Comparison of ENCODE assay signal across 10 cellular contexts in genomic region chrX:16138108-16138427, GRCh38. TPM values are rescaled to one million over a fixed set of nuclear protein-coding genes. Genes with fewer than 3 reads are reported as not detected.
DNase-seq lines count a peak whose midpoint lies in the region; ATAC-seq and TF ChIP-seq lines count a peak whose summit lies in the region.
"Had no signal": no experiment of that assay in that cellular context is flagged by ENCODE, and none has a peak within 500 bp of the region (broad histone marks: within the 10 kb centered on the region; RNA-seq: fewer than 3 reads in every experiment).

No MANE protein-coding gene starts in this region.

- no peak overlapping the region for H3K4me3 Mint-ChIP-seq in naive B cell
- H3K4me3 Mint-ChIP-seq in natural killer cell treated with Interleukin-12 subunit alpha and Interleukin-12 subunit beta and Interleukin-15 and Interleukin-18, amount 100 ng/mL, for 72 hours: no peak overlapping the region
- H3K4me3 Mint-ChIP-seq: central memory CD8-positive, alpha-beta T cell had no signal

- no peak overlapping the region for H3K27ac Mint-ChIP-seq in naive B cell
- H3K27ac Mint-ChIP-seq in natural killer cell treated with Interleukin-12 subunit alpha and Interleukin-12 subunit beta and Interleukin-15 and Interleukin-18, amount 100 ng/mL, for 72 hours: no peak overlapping the region

- peaks cover 5 to 24% (median 17%) of the 10 kb centered on the region in 3 donors for H3K27me3 Mint-ChIP-seq in naive B cell
- peaks cover 27 to 30% of the 10 kb centered on the region in 2 donors for H3K27me3 Mint-ChIP-seq in natural killer cell treated with Interleukin-12 subunit alpha and Interleukin-12 subunit beta and Interleukin-15 and Interleukin-18, amount 100 ng/mL, for 72 hours

- H3K4me1 Mint-ChIP-seq in naive B cell: peaks cover 6 to 14% (median 8%) of the 10 kb centered on the region in 3 donors
- peaks cover 0 to 3% of the 10 kb centered on the region in 2 donors for H3K4me1 Mint-ChIP-seq in natural killer cell treated with Interleukin-12 subunit alpha and Interleukin-12 subunit beta and Interleukin-15 and Interleukin-18, amount 100 ng/mL, for 72 hours (ENCODE audit: low read depth in 2 of 2)
- H3K4me1 Mint-ChIP-seq: central memory CD8-positive, alpha-beta T cell had no signal

- CTCF ChIA-PET in HEK293T (lab: Yijun Ruan, JAX): no interaction called here

- peak; percentile 1 for DNase-seq in NCI-H748 (lab: John Stamatoyannopoulos, UW; ENCODE audit: unreplicated experiment)
- no peak for DNase-seq in NCI-H748 treated with DMSO at 0.1 percent for 48 hours (lab: John Stamatoyannopoulos, UW)
- peak; percentile 12 for DNase-seq in HEK293T (ENCODE audit: extremely low spot score)
- peak; percentile 27 for DNase-seq in OCI-M1 (lab: John Stamatoyannopoulos, UW)
- DNase-seq in naive B cell: no peak
- no peak for DNase-seq in activated CD8-positive, alpha-beta memory T cell treated with anti-CD3 and anti-CD28 coated beads, Interleukin-2, amount 50 U/mL, for 4 hours
- DNase-seq in DMS79 (lab: John Stamatoyannopoulos, UW): no peak
- no peak for DNase-seq in natural killer cell treated with Interleukin-12 subunit alpha and Interleukin-12 subunit beta and Interleukin-15 and Interleukin-18, amount 100 ng/mL, for 72 hours (ENCODE audit: low spot score)

- H3K9me3 Mint-ChIP-seq in naive B cell: peaks cover 0 to 4% (median 0%) of the 10 kb centered on the region in 7 donors
- no peaks in the 10 kb centered on the region for H3K9me3 Mint-ChIP-seq in natural killer cell treated with Interleukin-12 subunit alpha and Interleukin-12 subunit beta and Interleukin-15 and Interleukin-18, amount 100 ng/mL, for 72 hours
- H3K9me3 Mint-ChIP-seq: central memory CD8-positive, alpha-beta T cell had no signal

- H3K36me3 Mint-ChIP-seq in naive B cell: peaks cover 0 to 3% of the 10 kb centered on the region in 2 donors
- no peaks in the 10 kb centered on the region for H3K36me3 Mint-ChIP-seq in natural killer cell treated with Interleukin-12 subunit alpha and Interleukin-12 subunit beta and Interleukin-15 and Interleukin-18, amount 100 ng/mL, for 72 hours

- POLR2A ChIA-PET in HEK293T (lab: Yijun Ruan, JAX): no interaction called here

- ATAC-seq in naive B cell (ENCODE audit: low read depth in 2 of 2): peak; percentile 32 to 43
- no peak for ATAC-seq in natural killer cell treated with Interleukin-12 subunit alpha and Interleukin-12 subunit beta and Interleukin-15 and Interleukin-18, amount 100 ng/mL, for 72 hours

TF ChIP-seq in HEK293T, 16 proteins besides CTCF, POLR2A, EP300 and RAD21:
- TF ChIP-seq FOXM1 (IDR thresholded peaks at IDR 0.05; ENCODE audit: borderline replicate concordance): no peak
- TF ChIP-seq SUZ12 (IDR thresholded peaks at IDR 0.05): no peak
- TF ChIP-seq FOXK2 (IDR thresholded peaks at IDR 0.05): no peak
- no peak for TF ChIP-seq PKNOX1 (IDR thresholded peaks at IDR 0.05)
- TF ChIP-seq L3MBTL2 (conservative IDR thresholded peaks at IDR 0.05): no peak
- no peak for TF ChIP-seq FOXA1 (IDR thresholded peaks at IDR 0.05)
- TF ChIP-seq SP1 (IDR thresholded peaks at IDR 0.05): no peak
- TF ChIP-seq HDGF (IDR thresholded peaks at IDR 0.05; ENCODE audit: borderline replicate concordance): no peak
- no peak for TF ChIP-seq NFRKB (IDR thresholded peaks at IDR 0.05)
- TF ChIP-seq ARNT (IDR thresholded peaks at IDR 0.05): no peak
- TF ChIP-seq ZNF384 (IDR thresholded peaks at IDR 0.05): no peak
- no peak for TF ChIP-seq LEF1 (IDR thresholded peaks at IDR 0.05; ENCODE audit: borderline replicate concordance)
- no peak for TF ChIP-seq ELF4 (IDR thresholded peaks at IDR 0.05)
- no peak for TF ChIP-seq TARDBP (IDR thresholded peaks at IDR 0.05)
- TF ChIP-seq BHLHE40 (IDR thresholded peaks at IDR 0.05; ENCODE audit: borderline replicate concordance): no peak
- TF ChIP-seq CTBP1 (IDR thresholded peaks at IDR 0.05; ENCODE audit: borderline replicate concordance): no peak
TF ChIP-seq in HEK293T: peak in this region for 0.

RNA-seq across cellular contexts. Expression of gene GRPR, which starts 14.7 kb away (rescaled TPM):
- under 1 TPM in 3 of 6 donors, not detected in 3; 0.21 to 0.48 (median 0.34) TPM for polyA plus RNA-seq in naive B cell (ENCODE audit: low read depth in 6 of 6)
- total RNA-seq in natural killer cell treated with Interleukin-12 subunit alpha and Interleukin-12 subunit beta and Interleukin-15 and Interleukin-18, amount 100 ng/mL, for 72 hours: under 1 TPM in 1 of 2 donors, not detected in 1; 0.38 TPM

RNA-seq across cellular contexts. Expression of gene MAGEB17, which starts 29.2 kb away (rescaled TPM):
- not detected for polyA plus RNA-seq in naive B cell (ENCODE audit: low read depth in 6 of 6)
- total RNA-seq in natural killer cell treated with Interleukin-12 subunit alpha and Interleukin-12 subunit beta and Interleukin-15 and Interleukin-18, amount 100 ng/mL, for 72 hours: not detected
- total RNA-seq: mononuclear cell had no signal

Comparison
In these comparisons a context has a peak if more than half of its experiments do, and no peak if none do; other contexts are left out.
1. DNase-seq: peak in NCI-H748 (single experiment), HEK293T (single experiment) and OCI-M1 (single experiment); none in NCI-H748 treated with DMSO at 0.1 percent for 48 hours (single experiment), naive B cell (single experiment), activated CD8-positive, alpha-beta memory T cell treated with anti-CD3 and anti-CD28 coated beads, Interleukin-2, amount 50 U/mL, for 4 hours (single experiment), DMS79 (single experiment) and natural killer cell treated with Interleukin-12 subunit alpha and Interleukin-12 subunit beta and Interleukin-15 and Interleukin-18, amount 100 ng/mL, for 72 hours (single experiment).
2. ATAC-seq: peak in naive B cell (2 of 2); none in natural killer cell treated with Interleukin-12 subunit alpha and Interleukin-12 subunit beta and Interleukin-15 and Interleukin-18, amount 100 ng/mL, for 72 hours (0 of 2).